1 cellular context compared by ENCODE assay signal in genomic region chr4:165342340-165342739, GRCh38. TPM values are rescaled to one million over a fixed set of nuclear protein-coding genes. Genes with fewer than 3 reads are reported as not detected.
"Had no signal": no experiment of that assay in that cellular context is flagged by ENCODE, and none has a peak within 500 bp of the region (broad histone marks: within the 10 kb centered on the region; RNA-seq: fewer than 3 reads in every experiment).

No MANE protein-coding gene starts in this region.

RNA-seq across cellular contexts. Expression of gene CPE, which starts 36.5 kb away (rescaled TPM):
- polyA plus RNA-seq: IgD-negative memory B cell had no signal
